Comparison of ENCODE assay signal across 34 cellular contexts in the genomic region with DNA sequence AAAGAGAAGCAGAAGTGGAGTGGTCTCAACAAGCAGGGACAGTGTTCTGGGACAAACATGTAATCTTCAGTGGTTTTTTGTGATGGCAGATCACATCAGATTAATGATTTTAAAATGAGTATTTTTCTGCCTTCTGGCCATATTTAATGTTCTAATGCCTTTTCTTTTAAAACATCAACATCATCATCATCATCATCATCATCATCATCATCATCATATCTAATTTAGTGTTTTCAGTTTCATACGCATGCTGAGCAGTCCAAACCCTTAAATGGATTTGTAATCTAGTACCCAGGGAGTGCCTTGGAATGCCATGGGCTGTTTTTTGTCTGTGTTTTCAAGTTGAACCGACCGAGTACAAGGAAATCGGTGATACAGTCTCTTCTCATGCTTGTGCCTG.
"Had no signal": no experiment of that assay in that cellular context is flagged by ENCODE, and none has a peak within 500 bp of the region (broad histone marks: within the 10 kb centered on the region; RNA-seq: fewer than 3 reads in every experiment).

No MANE protein-coding gene starts in this region.

- ATAC-seq: activated CD8-positive, alpha-beta T cell treated with anti-CD3 and anti-CD28 coated beads for 36 hours; activated naive CD8-positive, alpha-beta T cell treated with anti-CD3 and anti-CD28 coated beads, Interleukin-2, amount 50 U/mL, for 24 hours had no signal

- H3K27me3 ChIP-seq: ascending aorta, cardiac muscle cell had no signal

- H3K36me3 Mint-ChIP-seq: activated CD4-positive, alpha-beta memory T cell treated with anti-CD3 and anti-CD28 coated beads for 36 hours; activated naive CD4-positive, alpha-beta T cell treated with anti-CD3 and anti-CD28 coated beads, Interleukin-2, amount 10 ng/mL, durations not matched to agents 7 days and 5 days; activated naive CD4-positive, alpha-beta T cell treated with anti-CD3 and anti-CD28 coated beads, Interleukin-2, amount 50 U/mL, for 24 hours; activated naive CD8-positive, alpha-beta T cell; activated naive CD8-positive, alpha-beta T cell treated with anti-CD3 and anti-CD28 coated beads, Interleukin-2, amount 10 ng/mL, durations not matched to agents 7 days and 5 days; brain had no signal

- H3K9me3 ChIP-seq: ascending aorta had no signal

- DNase-seq: activated B cell treated with CpG ODN at 0.5 μM for 24 hours; activated CD4-positive, alpha-beta memory T cell treated with anti-CD3 and anti-CD28 coated beads for 36 hours; activated CD4-positive, alpha-beta T cell treated with anti-CD3 and anti-CD28 coated beads for 4 hours; activated CD4-positive, alpha-beta T cell treated with anti-CD3 and anti-CD28 coated beads, Interleukin-2, amount 10 ng/mL, durations not matched to agents 24 days and 14 days; activated CD4-positive, alpha-beta T cell treated with anti-CD3 and anti-CD28 coated beads, Interleukin-2, amount 50 U/mL, for 1 hour; activated CD4-positive, alpha-beta T cell treated with anti-CD3 and anti-CD28 coated beads, Interleukin-2, amount 50 U/mL, for 4 hours; activated CD4-positive, CD25-positive, alpha-beta regulatory T cell treated with anti-CD3 and anti-CD28 coated beads, Interleukin-2, amount 50 U/mL, for 72 hours; activated CD8-positive, alpha-beta memory T cell treated with anti-CD3 and anti-CD28 coated beads, Interleukin-2, amount 50 U/mL, for 48 hours; activated CD8-positive, alpha-beta T cell treated with anti-CD3 and anti-CD28 coated beads for 36 hours; activated effector memory CD4-positive, alpha-beta T cell treated with Interleukin-2 at 50 U/mL for 16 hours; activated gamma-delta T cell; activated naive CD4-positive, alpha-beta T cell treated with anti-CD3 and anti-CD28 coated beads, Interleukin-2, amount 10 ng/mL, durations not matched to agents 7 days and 5 days; activated naive CD4-positive, alpha-beta T cell treated with Interleukin-2 at 50 U/mL for 16 hours; activated naive CD8-positive, alpha-beta T cell treated with anti-CD3 and anti-CD28 coated beads, Interleukin-2, amount 10 ng/mL, durations not matched to agents 7 days and 5 days; activated naive CD8-positive, alpha-beta T cell treated with anti-CD3 and anti-CD28 coated beads, Interleukin-2, amount 50 U/mL, for 24 hours; activated T-cell treated with anti-CD3 and anti-CD28 coated beads, Interleukin-2, amount 50 U/mL, for 24 hours; activated T-cell treated with anti-CD3 and anti-CD28 coated beads, Interleukin-2, amount 50 U/mL, for 48 hours; amygdala; anterior cingulate cortex; central memory CD4-positive, alpha-beta T cell; T-helper 1 cell; T-helper 2 cell; T-helper 9 cell had no signal

- H3K9me3 Mint-ChIP-seq: activated B cell treated with CpG ODN at 0.5 μM for 24 hours had no signal

- H3K4me3 ChIP-seq: ascending aorta, cardiac muscle cell had no signal

- H3K4me1 ChIP-seq: ascending aorta had no signal

- H3K27ac Mint-ChIP-seq: activated B cell treated with CpG ODN at 0.5 μM for 24 hours; activated CD4-positive, alpha-beta memory T cell treated with anti-CD3 and anti-CD28 coated beads for 36 hours; activated CD4-positive, alpha-beta T cell treated with anti-CD3 and anti-CD28 coated beads, Interleukin-2, amount 10 ng/mL, durations not matched to agents 24 days and 14 days; activated CD8-positive, alpha-beta T cell treated with anti-CD3 and anti-CD28 coated beads for 36 hours; activated naive CD4-positive, alpha-beta T cell treated with anti-CD3 and anti-CD28 coated beads, Interleukin-2, amount 10 ng/mL, durations not matched to agents 7 days and 5 days; activated naive CD4-positive, alpha-beta T cell treated with anti-CD3 and anti-CD28 coated beads, Interleukin-2, amount 50 U/mL, for 24 hours; activated naive CD8-positive, alpha-beta T cell; activated naive CD8-positive, alpha-beta T cell treated with anti-CD3 and anti-CD28 coated beads, Interleukin-2, amount 10 ng/mL, durations not matched to agents 7 days and 5 days; activated naive CD8-positive, alpha-beta T cell treated with anti-CD3 and anti-CD28 coated beads, Interleukin-2, amount 50 U/mL, for 24 hours; activated T-cell treated with anti-CD3 and anti-CD28 coated beads, Interleukin-2, amount 50 U/mL, for 24 hours; activated T-helper 2 cell treated with anti-CD3 and anti-CD28 coated beads, Interferon-gamma antibody, Interleukin-2, Interleukin-4, amounts not matched to agents 10 μg/mL and 5 μg/mL and 100 μg/mL, durations not matched to agents 14 hours and 24 hours and 36 hours; T-helper 1 cell treated with Interleukin-12 subunit alpha and Interleukin-12 subunit beta and Interleukin-4 antibody, amounts not matched to agents 30 μg/mL and 1 μg/mL, for 36 hours; T-helper 2 cell treated with Interferon-gamma antibody and Interleukin-4, amounts not matched to agents 5 μg/mL and 100 μg/mL, for 36 hours had no signal

- FAIRE-seq: bronchial epithelial cell, TTC549 had no signal

- H3K4me3 Mint-ChIP-seq: activated B cell treated with CpG ODN at 0.5 μM for 24 hours; activated CD4-positive, alpha-beta memory T cell treated with anti-CD3 and anti-CD28 coated beads for 36 hours; activated CD4-positive, alpha-beta T cell treated with anti-CD3 and anti-CD28 coated beads, Interleukin-2, amount 10 ng/mL, durations not matched to agents 24 days and 14 days; activated CD8-positive, alpha-beta T cell treated with anti-CD3 and anti-CD28 coated beads for 36 hours; activated naive CD4-positive, alpha-beta T cell treated with anti-CD3 and anti-CD28 coated beads, Interleukin-2, amount 10 ng/mL, durations not matched to agents 7 days and 5 days; activated naive CD4-positive, alpha-beta T cell treated with anti-CD3 and anti-CD28 coated beads, Interleukin-2, amount 50 U/mL, for 24 hours; activated naive CD8-positive, alpha-beta T cell; activated naive CD8-positive, alpha-beta T cell treated with anti-CD3 and anti-CD28 coated beads, Interleukin-2, amount 10 ng/mL, durations not matched to agents 7 days and 5 days; activated naive CD8-positive, alpha-beta T cell treated with anti-CD3 and anti-CD28 coated beads, Interleukin-2, amount 50 U/mL, for 24 hours; activated T-cell treated with anti-CD3 and anti-CD28 coated beads, Interleukin-2, amount 50 U/mL, for 24 hours; brain; T-helper 1 cell treated with Interleukin-12 subunit alpha and Interleukin-12 subunit beta and Interleukin-4 antibody, amounts not matched to agents 30 μg/mL and 1 μg/mL, for 36 hours; T-helper 2 cell treated with Interferon-gamma antibody and Interleukin-4, amounts not matched to agents 5 μg/mL and 100 μg/mL, for 36 hours had no signal

- H3K27ac ChIP-seq: ascending aorta, cardiac muscle cell, VCaP had no signal

- H3K27me3 Mint-ChIP-seq: activated B cell treated with CpG ODN at 0.5 μM for 24 hours; activated CD4-positive, alpha-beta memory T cell treated with anti-CD3 and anti-CD28 coated beads for 36 hours; activated CD4-positive, alpha-beta T cell treated with anti-CD3 and anti-CD28 coated beads, Interleukin-2, amount 10 ng/mL, durations not matched to agents 24 days and 14 days; activated CD8-positive, alpha-beta T cell treated with anti-CD3 and anti-CD28 coated beads for 36 hours; activated naive CD4-positive, alpha-beta T cell treated with anti-CD3 and anti-CD28 coated beads, Interleukin-2, amount 10 ng/mL, durations not matched to agents 7 days and 5 days; activated naive CD4-positive, alpha-beta T cell treated with anti-CD3 and anti-CD28 coated beads, Interleukin-2, amount 50 U/mL, for 24 hours; activated naive CD8-positive, alpha-beta T cell; activated naive CD8-positive, alpha-beta T cell treated with anti-CD3 and anti-CD28 coated beads, Interleukin-2, amount 10 ng/mL, durations not matched to agents 7 days and 5 days; activated naive CD8-positive, alpha-beta T cell treated with anti-CD3 and anti-CD28 coated beads, Interleukin-2, amount 50 U/mL, for 24 hours; activated T-cell treated with anti-CD3 and anti-CD28 coated beads, Interleukin-2, amount 50 U/mL, for 24 hours had no signal

- H3K36me3 ChIP-seq: ascending aorta, cardiac muscle cell had no signal

- H3K4me1 Mint-ChIP-seq: activated B cell treated with CpG ODN at 0.5 μM for 24 hours; activated CD4-positive, alpha-beta T cell treated with anti-CD3 and anti-CD28 coated beads, Interleukin-2, amount 10 ng/mL, durations not matched to agents 24 days and 14 days; activated naive CD4-positive, alpha-beta T cell treated with anti-CD3 and anti-CD28 coated beads, Interleukin-2, amount 10 ng/mL, durations not matched to agents 7 days and 5 days; activated naive CD4-positive, alpha-beta T cell treated with anti-CD3 and anti-CD28 coated beads, Interleukin-2, amount 50 U/mL, for 24 hours; activated naive CD8-positive, alpha-beta T cell treated with anti-CD3 and anti-CD28 coated beads, Interleukin-2, amount 10 ng/mL, durations not matched to agents 7 days and 5 days; activated naive CD8-positive, alpha-beta T cell treated with anti-CD3 and anti-CD28 coated beads, Interleukin-2, amount 50 U/mL, for 24 hours had no signal
